8 cellular contexts compared by ENCODE assay signal in genomic region chr12:68611094-68611818, GRCh38. TPM values are rescaled to one million over a fixed set of nuclear protein-coding genes. Genes with fewer than 3 reads are reported as not detected.
DNase-seq lines count a peak whose midpoint lies in the region; ATAC-seq, FAIRE-seq and TF ChIP-seq lines count a peak whose summit lies in the region.

No MANE protein-coding gene starts in this region.

- intact Hi-C loops in heart left ventricle (cut with DNase I) (loop anchor here (1.0 to 10.0 kb wide), 12 partner anchors 64 to 389 kb away; partner anchors contain the start of gene NUP107 (in 6 of the 10)), pancreas (cut with DNase I) (no loop called here)

- peaks cover 0 to 5% (median 0%) of the 10 kb centered on the region in 9 donors for H3K36me3 ChIP-seq in heart left ventricle
- H3K36me3 ChIP-seq in pancreas = no peaks in the 10 kb centered on the region

- H3K4me1 ChIP-seq in heart left ventricle (peaks cover 5 to 51% (median 41%) of the 10 kb centered on the region in 12 donors), pancreas (peaks cover 15 to 37% (median 25%) of the 10 kb centered on the region in 3 donors)

- WGBS in heart left ventricle, 4 donors = 0 to 2% (median 1%) methylated on average over 45 to 72 of the region's 72 CpGs
- 0 to 1% methylated on average over 46 to 72 of the region's 72 CpGs for WGBS in pancreas, 2 donors

- no peak for FAIRE-seq in pancreas (lab: Jason Lieb, UNC)

- no peak for TF ChIP-seq POLR2A in heart left ventricle (IDR thresholded peaks at IDR 0.05)

- no peaks in the 10 kb centered on the region for H3K27me3 ChIP-seq in heart left ventricle
- H3K27me3 ChIP-seq in pancreas = no peaks in the 10 kb centered on the region

- peak overlapping the region; percentile 54 to 91 (median 82) for H3K4me3 ChIP-seq in heart left ventricle
- peak overlapping the region; percentile 62 to 75 (median 70) for H3K4me3 ChIP-seq in pancreas

- DNase-seq in COR-L47 (lab: John Stamatoyannopoulos, UW) (peak; percentile 43), GM20000 (ENCODE audit: low spot score) (peak; percentile 63), HT1080 (ENCODE audit: low read depth) (peak; percentile 51), SW480 (ENCODE audit: low spot score) (peak; percentile 59), amniotic epithelial cell (ENCODE audit: low read depth) (peak; percentile 62), heart left ventricle (peak; percentile 69 to 78 (median 76)), pancreas (peak; percentile 47 to 80 (median 65)), NCI-H1048 (lab: John Stamatoyannopoulos, UW) (no peak)

- peak overlapping the region; percentile 95 to 99 (median 96) for H3K27ac ChIP-seq in heart left ventricle
- peak overlapping the region; percentile 86 to 95 (median 89) for H3K27ac ChIP-seq in pancreas

- H3K9me3 ChIP-seq in heart left ventricle (no peaks in the 10 kb centered on the region), pancreas (no peaks in the 10 kb centered on the region)

- TF ChIP-seq CTCF in GM20000 (IDR thresholded peaks at IDR 0.05; ENCODE audit: extremely low read depth, missing control alignments) (no peak), heart left ventricle (IDR thresholded peaks at IDR 0.05) (peak in 1 of 12 donors; percentile 13), pancreas (IDR thresholded peaks at IDR 0.05) (no peak)

- ATAC-seq in heart left ventricle (peak; percentile 31 to 60 (median 44)), pancreas (peak; percentile 27 to 63 (median 46))

RNA-seq across cellular contexts. Expression of gene RAP1B, which starts 0.6 kb away (rescaled TPM):
- total RNA-seq in HT1080 (2014; rRNA removed; shearing (Covaris generic)) = 183 and 229 TPM in 2 replicates
- 320 and 386 TPM in 2 replicates for polyA plus RNA-seq in HT1080 (2015; cell fraction: cytosol; rRNA removed)
- 157 and 158 TPM in 2 replicates for polyA plus RNA-seq in HT1080 (2015; cell fraction: nucleus; rRNA removed)
- total RNA-seq in heart left ventricle (100 to 1,000 TPM in 1 of 9 donors, 10 to 100 TPM in 8; 39.2 to 113 (median 52.2) TPM), pancreas (10 to 100 TPM; 29.8 to 60.5 (median 37.1) TPM)
- polyA plus RNA-seq in heart left ventricle (10 to 100 TPM; 25.3 to 84.5 TPM), pancreas (10 to 100 TPM; 30.1 to 47.0 TPM)

Comparison
In these comparisons a context has a peak if more than half of its experiments do, and no peak if none do; other contexts are left out.
1. intact Hi-C loops: an anchor here in heart left ventricle (1.0 to 10.0 kb wide); none called in pancreas.